8 cellular contexts compared by ENCODE assay signal in the genomic region with DNA sequence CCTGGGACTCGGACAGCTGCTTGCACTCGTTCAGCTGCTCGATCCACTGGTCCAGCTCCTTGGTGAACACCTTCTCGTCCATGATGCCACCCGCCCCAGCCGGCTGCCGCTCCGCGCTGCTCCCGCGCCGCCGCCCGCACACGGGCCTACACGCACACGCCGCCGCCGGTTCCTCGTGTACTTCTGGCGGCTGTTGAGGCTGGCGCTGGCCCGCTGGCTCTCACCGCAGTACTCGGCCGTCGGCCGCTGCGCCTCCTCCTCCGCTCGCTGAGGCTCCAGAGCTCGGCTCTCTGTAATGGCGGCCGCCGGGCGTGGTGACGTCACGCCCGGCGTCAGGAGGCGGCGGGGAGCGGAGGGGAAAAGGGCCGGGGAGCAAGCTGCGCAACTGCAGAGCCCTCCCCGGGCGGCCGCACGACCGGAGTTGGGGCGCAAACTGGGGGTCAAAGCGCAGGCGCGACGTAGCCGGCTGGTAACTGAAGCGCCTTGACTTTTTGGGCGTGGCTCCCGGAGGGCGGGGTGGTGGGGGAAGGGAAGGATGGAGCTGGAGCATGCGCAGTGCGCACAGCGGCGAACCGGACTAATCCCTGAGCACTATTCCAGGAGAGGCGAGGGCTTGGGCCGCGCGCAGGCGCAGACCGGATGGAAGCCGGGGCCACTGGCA. TPM values are rescaled to one million over a fixed set of nuclear protein-coding genes. Genes with fewer than 3 reads are reported as not detected.
A peak's percentile ranks its signal among the peaks of the same experiment; 100 is the strongest.
DNase-seq lines count a peak whose midpoint lies in the region; ATAC-seq, FAIRE-seq and TF ChIP-seq lines count a peak whose summit lies in the region.

PPP2CA (minus strand) TSS at position 294 of the 661 bp plus-strand sequence; CDS start at position 82, 212 bp downstream.

- H3K4me3 ChIP-seq in WERI-Rb-1 (ENCODE audit: low read depth, low read length), result peak within 1 kb of the TSS; percentile 91
- H3K4me3 ChIP-seq in mammary epithelial cell (replicated peaks in 1 of 3; ENCODE audit: insufficient read depth in 1 of 3, low read depth in 2 of 3, low read length in 3 of 3), result peak within 1 kb of the TSS; percentile 67 to 99 (median 98)
- H3K4me3 ChIP-seq in iPS-20b (ENCODE audit: low read length), result peak within 1 kb of the TSS; percentile 91
- peak within 1 kb of the TSS; percentile 97 for H3K4me3 ChIP-seq in small intestine (ENCODE audit: low read depth in 1 of 2, low read length in 2 of 2)

- intact Hi-C loops in mammary epithelial cell (cut with micrococcal nuclease), result loop anchor here (1.0 to 5.0 kb wide), 7 partner anchors 19 to 211 kb away; partner anchors contain the start of genes SKP1 and UBE2B

- H2AFZ ChIP-seq in mammary epithelial cell (ENCODE audit: low read depth, low read length), result peak within 1 kb of the TSS; percentile 90

- H3K27me3 ChIP-seq in WERI-Rb-1 (ENCODE audit: insufficient read depth, low read depth, severe bottlenecking), result no peaks in the 10 kb centered on the region
- no peaks in the 10 kb centered on the region for H3K27me3 ChIP-seq in mammary epithelial cell (ENCODE audit: insufficient read depth, low read length)
- no peaks in the 10 kb centered on the region for H3K27me3 ChIP-seq in iPS-20b (ENCODE audit: insufficient read depth, low read length)
- H3K27me3 ChIP-seq in small intestine (ENCODE audit: control insufficient read depth in 2 of 2, insufficient read depth in 2 of 2, low read length in 2 of 2), result no peaks in the 10 kb centered on the region

- DNase-seq in ACHN (peak; percentile 94), NCI-H2227 (lab: John Stamatoyannopoulos, UW; ENCODE audit: unreplicated experiment) (peak; percentile 96), WERI-Rb-1 (peak; percentile 99), mammary epithelial cell (peak; percentile 99), small intestine (peak; percentile 98)

- FAIRE-seq in small intestine (lab: Jason Lieb, UNC), result no peak

- H3K9ac ChIP-seq in mammary epithelial cell (ENCODE audit: insufficient read depth, low read length) (peak within 1 kb of the TSS; percentile 97), iPS-20b (ENCODE audit: low read depth, low read length) (peak within 1 kb of the TSS; percentile 99)

- peaks cover 63% of the 10 kb centered on the region for H3K79me2 ChIP-seq in mammary epithelial cell (ENCODE audit: insufficient read depth, low read length)

- H3K4me1 ChIP-seq in mammary epithelial cell (ENCODE audit: insufficient read depth, low read length), result peaks cover 13% of the 10 kb centered on the region
- peaks cover 18% of the 10 kb centered on the region; the same call in 1 of the 2 replicates for H3K4me1 ChIP-seq in iPS-20b (ENCODE audit: insufficient read depth, low read length)
- H3K4me1 ChIP-seq in small intestine (ENCODE audit: control insufficient read depth in 2 of 2, insufficient read depth in 1 of 2, low read depth in 1 of 2, low read length in 1 of 2), result peaks cover 0 to 4% of the 10 kb centered on the region in 2 donors

- peak within 1 kb of the TSS; percentile 99 for H3K27ac ChIP-seq in WERI-Rb-1
- H3K27ac ChIP-seq in mammary epithelial cell (ENCODE audit: insufficient read depth, low read depth, low read length), result peak within 1 kb of the TSS; percentile 98
- H3K27ac ChIP-seq in iPS-20b (ENCODE audit: low read length), result peak within 1 kb of the TSS; percentile 96
- peak within 1 kb of the TSS; percentile 99 to 100 for H3K27ac ChIP-seq in small intestine (ENCODE audit: low read depth in 1 of 2, low read length in 1 of 2)

- in situ Hi-C loops in ACHN (cut with HindIII; ENCODE audit: low pct_ligation_motif_present, low pct_unique_long_range_greater_than_20kb, low sequenced_read_pairs) (no loop called here), mammary epithelial cell (cut with MboI; ENCODE audit: low sequenced_read_pairs in 2 of 2) (loop anchor here in 1 of 2 donors (10.0 kb wide), 1 partner anchor 59 kb away; no protein-coding TSS in a partner anchor)

- dilution Hi-C loops in mammary epithelial cell (cut with HindIII; ENCODE audit: low sequenced_read_pairs), result loop anchor here (10.0 kb wide), 1 partner anchor 51 kb away; the partner anchor contains the start of gene SKP1

- H4K20me1 ChIP-seq in mammary epithelial cell (ENCODE audit: insufficient read depth, low read length), result peaks cover 19% of the 10 kb centered on the region

- TF ChIP-seq CTCF in WERI-Rb-1 (IDR thresholded peaks at IDR 0.05; ENCODE audit: low read depth, low read length), result no peak
- no peak for TF ChIP-seq CTCF in mammary epithelial cell (conservative IDR thresholded peaks at IDR 0.05 in 1 of 2, IDR thresholded peaks at IDR 0.05 in 1 of 2; ENCODE audit: extremely low read depth in 1 of 2, insufficient read depth in 1 of 2, low read depth in 1 of 2, low read length in 2 of 2)

- peak within 1 kb of the TSS; percentile 95 for H3K4me2 ChIP-seq in mammary epithelial cell (ENCODE audit: insufficient read depth, low read depth, low read length)

- H3K36me3 ChIP-seq in WERI-Rb-1, result peaks cover 41% of the 10 kb centered on the region
- H3K36me3 ChIP-seq in mammary epithelial cell (ENCODE audit: insufficient read depth, low read length), result no peaks in the 10 kb centered on the region
- H3K36me3 ChIP-seq in iPS-20b (ENCODE audit: insufficient read depth, low read depth, low read length), result peaks cover 15% of the 10 kb centered on the region
- no peaks in the 10 kb centered on the region for H3K36me3 ChIP-seq in small intestine (ENCODE audit: control insufficient read depth in 2 of 2, insufficient read depth in 2 of 2, low read length in 2 of 2)

- WGBS in mammary epithelial cell (ENCODE audit: low coverage, missing lambda C conversion rate), result 0% methylated on average over 8 of the region's 73 CpGs
- 0% methylated on average over 55 to 73 of the region's 73 CpGs for WGBS in small intestine, 3 donors

- CTCF ChIA-PET in mammary epithelial cell (lab: Charles Lee; ENCODE audit: low non-redundant PET), result interaction anchor here (0.7 kb wide), 1 partner anchor 21 kb away, joined by 3 read pairs; no protein-coding TSS in a partner anchor

- H3K9me3 ChIP-seq in WERI-Rb-1 (ENCODE audit: severe bottlenecking) (no peaks in the 10 kb centered on the region), mammary epithelial cell (replicated peaks; ENCODE audit: insufficient read depth, low read length) (no peaks in the 10 kb centered on the region), iPS-20b (ENCODE audit: insufficient read depth, low read depth, low read length) (no peaks in the 10 kb centered on the region), small intestine (ENCODE audit: control insufficient read depth, low read depth) (no peaks in the 10 kb centered on the region)

- ATAC-seq in GM18873 (IDR thresholded peaks at IDR 0.05; ENCODE audit: low FRiP score, unreplicated experiment) (peak; percentile 60), HG03139 (IDR thresholded peaks at IDR 0.05; ENCODE audit: unreplicated experiment) (peak; percentile 84)

- BruUV-seq in mammary epithelial cell (replicated peaks; lab: Mats Ljungman, UMichigan), result no TSS peak

RNA-seq across cellular contexts. Expression of gene PPP2CA, which starts in this region (rescaled TPM):
- total RNA-seq in mammary epithelial cell, result 100 to 1,000 TPM in 1 of 2 donors, 10 to 100 TPM in 1; 80.7 to 170 TPM
- polyA plus RNA-seq in mammary epithelial cell (135 TPM), small intestine (10 to 100 TPM; 42.4 to 47.5 (median 46.1) TPM)
- 84.7 TPM for polyA minus RNA-seq in mammary epithelial cell

Comparison
In these comparisons a context has a peak if more than half of its experiments do, and no peak if none do; other contexts are left out.
1. Peak in every context shown above with its lines: DNase-seq, ATAC-seq, H3K4me3 ChIP-seq and H3K27ac ChIP-seq.